9 cellular contexts compared by ENCODE assay signal in the genomic region with DNA sequence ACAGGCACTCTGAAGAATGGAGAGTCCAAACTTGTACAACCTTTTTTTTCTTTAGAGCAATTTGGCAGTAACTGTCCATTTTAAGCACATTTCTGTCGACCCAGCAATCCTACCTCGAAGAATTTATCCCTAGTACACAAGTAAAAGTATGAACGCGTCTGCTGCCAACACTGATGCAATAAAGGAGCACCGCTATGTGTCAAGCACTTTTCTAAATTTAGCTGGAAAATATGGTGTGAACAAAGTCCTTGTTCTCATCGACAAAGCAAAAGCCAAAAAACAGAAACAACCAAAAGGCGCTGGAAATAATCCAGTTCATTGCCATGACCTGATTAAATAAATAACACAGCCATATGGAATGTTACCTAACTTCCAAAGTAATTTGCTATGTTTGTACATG. TPM values are rescaled to one million over a fixed set of nuclear protein-coding genes. Genes with fewer than 3 reads are reported as not detected.
DNase-seq lines count a peak whose midpoint lies in the region; ATAC-seq and TF ChIP-seq lines count a peak whose summit lies in the region.
"Had no signal": no experiment of that assay in that cellular context is flagged by ENCODE, and none has a peak within 500 bp of the region (broad histone marks: within the 10 kb centered on the region; RNA-seq: fewer than 3 reads in every experiment).

No MANE protein-coding gene starts in this region.

- H3K36me3 ChIP-seq in A673 (ENCODE audit: insufficient read depth, low read length, poor library complexity, severe bottlenecking) (peaks cover 26% of the 10 kb centered on the region), IMR-90 (ENCODE audit: control insufficient read depth, insufficient read depth, low read length) (peaks cover 6% of the 10 kb centered on the region), mesodermal cell (ENCODE audit: control insufficient read depth, insufficient read depth, low read length) (peaks cover 47% of the 10 kb centered on the region)

- no peak for ATAC-seq in IMR-90 (ENCODE audit: low read depth)

- H3K27me3 Mint-ChIP-seq in MCF 10A (ENCODE audit: insufficient read depth, unreplicated experiment) = no peaks in the 10 kb centered on the region

- H3K56ac ChIP-seq in IMR-90 (ENCODE audit: extremely low read depth, insufficient read depth, low read length) = no peak overlapping the region

- H3K4me1 Mint-ChIP-seq in MCF 10A (ENCODE audit: insufficient read depth, unreplicated experiment) = peaks cover 15% of the 10 kb centered on the region

- no peaks in the 10 kb centered on the region for H3K9me3 Mint-ChIP-seq in MCF 10A (ENCODE audit: unreplicated experiment)

- no peak overlapping the region for H3K4ac ChIP-seq in IMR-90 (ENCODE audit: low read depth, low read length)

- no peak overlapping the region for H3K14ac ChIP-seq in IMR-90 (replicated peaks; ENCODE audit: low read depth, low read length)

- BruUV-seq in A673 (replicated peaks; lab: Mats Ljungman, UMichigan) (no TSS peak), IMR-90 (replicated peaks; lab: Mats Ljungman, UMichigan) (no TSS peak), MCF 10A (replicated peaks; lab: Mats Ljungman, UMichigan) (no TSS peak)

- no peak overlapping the region for H4K8ac ChIP-seq in IMR-90 (ENCODE audit: low read depth in 2 of 2, low read length in 2 of 2)

- no peak overlapping the region for H4K5ac ChIP-seq in IMR-90 (ENCODE audit: low read depth, low read length)

- no peak overlapping the region; the same call in 1 of the 2 replicates for H2AK5ac ChIP-seq in IMR-90 (ENCODE audit: low read depth, low read length)

- H3K9ac ChIP-seq in IMR-90 (ENCODE audit: low read depth, low read length) = peak overlapping the region; percentile 97; the same call in 1 of the 2 replicates

- H3K27ac ChIP-seq in A673 (ENCODE audit: low read depth, low read length, poor library complexity, severe bottlenecking) (peak overlapping the region; percentile 100), IMR-90 (ENCODE audit: insufficient read depth, low read length) (no peak overlapping the region), mesodermal cell (ENCODE audit: low read depth, low read length, severe bottlenecking) (peak overlapping the region; percentile 37)

- dilution Hi-C loops in IMR-90 (cut with HindIII; ENCODE audit: low sequenced_read_pairs, unreplicated experiment) = no loop called here

- H3K4me2 ChIP-seq in IMR-90 (ENCODE audit: low read depth, low read length) = peak overlapping the region; percentile 96

- TF ChIP-seq RAD21 in IMR-90 (IDR thresholded peaks at IDR 0.05; ENCODE audit: low read length) = no peak

- H2AK9ac ChIP-seq in IMR-90 (replicated peaks; ENCODE audit: low read depth, low read length, poor library complexity) = no peak overlapping the region

- peaks cover 13 to 58% of the 10 kb centered on the region in 2 experiments for H3K79me1 ChIP-seq in IMR-90 (ENCODE audit: low read depth in 1 of 2, low read length in 2 of 2)

- peak overlapping the region; percentile 36; the same call in 1 of the 2 replicates for H3K23ac ChIP-seq in IMR-90 (ENCODE audit: low read depth, low read length)

- TF ChIP-seq POLR2A in IMR-90 (IDR thresholded peaks at IDR 0.05; ENCODE audit: low read depth, low read length) = no peak

- intact Hi-C loops in A673 (cut with micrococcal nuclease; ENCODE audit: unreplicated experiment) = no loop called here
- intact Hi-C loops in IMR-90 (cut with micrococcal nuclease) = loop anchor here (2.0 kb wide), 1 partner anchor 138 kb away; no protein-coding TSS in a partner anchor
- intact Hi-C loops in MCF 10A (cut with micrococcal nuclease) = loop anchor here (1.0 kb wide), 1 partner anchor 139 kb away; no protein-coding TSS in a partner anchor

- no CpG with 5 or more reads among the region's 7 CpGs for WGBS in IMR-90 (ENCODE audit: extremely low coverage in 2 of 2, insufficient read length in 1 of 2), 2 experiments
- WGBS in mesodermal cell (ENCODE audit: insufficient coverage in 2 of 2), 2 experiments = 26 to 48% methylated on average over 3 of the region's 7 CpGs

- H2BK5ac ChIP-seq in IMR-90 (ENCODE audit: low read depth, low read length, poor library complexity, severe bottlenecking) = no peak overlapping the region

- DNase-seq in A673 (ENCODE audit: low spot score) = no peak
- no peak for DNase-seq in IMR-90
- peak; percentile 31 for DNase-seq in MCF 10A (ENCODE audit: unreplicated experiment)
- no peak for DNase-seq in NCI-H82 treated with DMSO at 0.1 percent for 48 hours (lab: John Stamatoyannopoulos, UW; ENCODE audit: unreplicated experiment)
- no peak for DNase-seq in HK-2 (ENCODE audit: unreplicated experiment)
- DNase-seq in hypothalamus (lab: John Stamatoyannopoulos, UW) = no peak
- no peak for DNase-seq in NCI-H2171 (lab: John Stamatoyannopoulos, UW)
- DNase-seq: activated gamma-delta T cell had no signal

- H4K20me1 ChIP-seq in IMR-90 (ENCODE audit: insufficient read depth, low read length) = peaks cover 29% of the 10 kb centered on the region

- POLR2A ChIA-PET in A673 (lab: Charles Lee; ENCODE audit: low non-redundant PET) = no interaction called here
- POLR2A ChIA-PET in IMR-90 (lab: Charles Lee; ENCODE audit: unreplicated experiment) = no interaction called here
- POLR2A ChIA-PET in MCF 10A (lab: Yijun Ruan, JAX) = interaction anchor here (0.6 to 4.4 kb wide), 27 partner anchors 9 to 618 kb away, joined by 3 to 136 read pairs (median 15); partner anchors contain the start of genes ADNP, BCAS4 and PTPN1

- H3K4me3 ChIP-seq in A673 (ENCODE audit: low read depth, low read length, poor library complexity, severe bottlenecking) = peak overlapping the region; percentile 95
- peak overlapping the region; percentile 91 for H3K4me3 ChIP-seq in IMR-90 (ENCODE audit: insufficient read depth, low read depth, low read length)
- peak overlapping the region; percentile 99 for H3K4me3 ChIP-seq in mesodermal cell (ENCODE audit: extremely low read depth, insufficient read depth, low read length, poor library complexity, severe bottlenecking)

- H3K9me3 ChIP-seq in A673 (ENCODE audit: low read depth, low read length, poor library complexity, severe bottlenecking) (no peaks in the 10 kb centered on the region), IMR-90 (ENCODE audit: control insufficient read depth, insufficient read depth, low read length) (no peaks in the 10 kb centered on the region), mesodermal cell (ENCODE audit: control insufficient read depth, low read length) (no peaks in the 10 kb centered on the region)

- in situ Hi-C loops in IMR-90 (cut with MboI; ENCODE audit: low sequenced_read_pairs) = no loop called here

- no peak overlapping the region for H3K18ac ChIP-seq in IMR-90 (ENCODE audit: low read depth, low read length)

- no peak overlapping the region for H2BK20ac ChIP-seq in IMR-90 (ENCODE audit: low read depth, low read length)

- H3K4me3 Mint-ChIP-seq in MCF 10A (ENCODE audit: unreplicated experiment) = peak overlapping the region; percentile 91

- H3K27ac Mint-ChIP-seq in MCF 10A (ENCODE audit: low read depth, unreplicated experiment) = peak overlapping the region; percentile 100

- H3K4me1 ChIP-seq in A673 (ENCODE audit: insufficient read depth, low read length, poor library complexity, severe bottlenecking) = peaks cover 24% of the 10 kb centered on the region
- peaks cover 10% of the 10 kb centered on the region for H3K4me1 ChIP-seq in IMR-90 (ENCODE audit: control insufficient read depth, insufficient read depth, low read length)
- H3K4me1 ChIP-seq in mesodermal cell (ENCODE audit: control insufficient read depth, insufficient read depth, low read length, poor library complexity, severe bottlenecking) = peaks cover 9% of the 10 kb centered on the region

- peaks cover 7% of the 10 kb centered on the region; the same call in 1 of the 2 replicates for H3K9me1 ChIP-seq in IMR-90 (ENCODE audit: insufficient read depth, low read length)

- no peak for TF ChIP-seq CTCF in A673 (conservative IDR thresholded peaks at IDR 0.05; ENCODE audit: low read depth, low read length)
- TF ChIP-seq CTCF in IMR-90 (conservative IDR thresholded peaks at IDR 0.05; ENCODE audit: low read depth, low read length) = no peak
- no peak for TF ChIP-seq CTCF in MCF 10A (IDR thresholded peaks at IDR 0.05; ENCODE audit: unreplicated experiment)

- CTCF ChIA-PET in A673 (lab: Charles Lee) (interaction anchor here (1.1 to 1.4 kb wide), 2 partner anchors 26 to 163 kb away, joined by 3 read pairs; partner anchors contain the start of genes ADNP and BCAS4), IMR-90 (lab: Yijun Ruan, JAX) (interaction anchor here (0.6 to 0.7 kb wide), 2 partner anchors 544 to 947 kb away, joined by 3 to 6 read pairs; no protein-coding TSS in a partner anchor), MCF 10A (lab: Yijun Ruan, JAX) (interaction anchor here (0.6 to 2.9 kb wide), 12 partner anchors 15 to 1029 kb away, joined by 3 to 17 read pairs (median 4); partner anchors contain the start of gene BCAS4)

- no peak overlapping the region for H2BK120ac ChIP-seq in IMR-90 (ENCODE audit: low read depth, low read length)

- H4K91ac ChIP-seq in IMR-90 (ENCODE audit: insufficient read depth, low read depth, low read length) = no peak overlapping the region

- no peak overlapping the region for H2AFZ ChIP-seq in IMR-90 (replicated peaks; ENCODE audit: low read length, poor library complexity)

- H3K27me3 ChIP-seq in A673 (replicated peaks; ENCODE audit: insufficient read depth, low read depth, low read length, poor library complexity) (no peaks in the 10 kb centered on the region), IMR-90 (ENCODE audit: control insufficient read depth, insufficient read depth, low read length) (no peaks in the 10 kb centered on the region)

- peaks cover 68% of the 10 kb centered on the region for H3K36me3 Mint-ChIP-seq in MCF 10A (ENCODE audit: insufficient read depth, unreplicated experiment)

- H2BK15ac ChIP-seq in IMR-90 (ENCODE audit: low read depth, low read length) = no peak overlapping the region

RNA-seq across cellular contexts. Expression of gene DPM1, which starts 1.1 kb away (rescaled TPM):
- total RNA-seq in A673 (2021) = 62.5 and 65.5 TPM in 2 replicates
- 89.1 and 127 TPM in 2 replicates for total RNA-seq in IMR-90 (2012; rRNA removed)
- 48.8 and 59.1 TPM in 2 replicates for polyA plus RNA-seq in IMR-90 (2012; rRNA removed)
- polyA plus RNA-seq in IMR-90 (2012; cell fraction: cytosol; rRNA removed) = 34.1 and 40.1 TPM in 2 replicates
- 10.8 and 39.1 TPM in 2 replicates for polyA plus RNA-seq in IMR-90 (2012; cell fraction: nucleus; rRNA removed; ENCODE audit: low replicate concordance)
- total RNA-seq in MCF 10A (2022) = 66.8 and 79.8 TPM in 2 replicates
- 68.8 TPM for polyA plus RNA-seq in mesodermal cell (2013, experiment 1 of 2)
- 75.2 TPM for polyA plus RNA-seq in mesodermal cell (2013, experiment 2 of 2)

RNA-seq across cellular contexts. Expression of gene MOCS3, which starts 1.3 kb away (rescaled TPM):
- total RNA-seq in A673 (2021) = 5.3 and 5.9 TPM in 2 replicates
- total RNA-seq in IMR-90 (2012; rRNA removed) = 9.9 and 11.4 TPM in 2 replicates
- 3.3 and 3.4 TPM in 2 replicates for polyA plus RNA-seq in IMR-90 (2012; rRNA removed)
- polyA plus RNA-seq in IMR-90 (2012; cell fraction: cytosol; rRNA removed) = 2.8 and 4.6 TPM in 2 replicates
- 1.7 and 2.5 TPM in 2 replicates for polyA plus RNA-seq in IMR-90 (2012; cell fraction: nucleus; rRNA removed; ENCODE audit: low replicate concordance)
- total RNA-seq in MCF 10A (2022) = 5.8 and 6.0 TPM in 2 replicates
- 4.0 TPM for polyA plus RNA-seq in mesodermal cell (2013, experiment 1 of 2)
- polyA plus RNA-seq in mesodermal cell (2013, experiment 2 of 2) = 3.6 TPM

RNA-seq across cellular contexts. Expression of gene ADNP, which starts 26.0 kb away (rescaled TPM):
- 104 and 108 TPM in 2 replicates for total RNA-seq in A673 (2021)
- 23.1 and 23.3 TPM in 2 replicates for total RNA-seq in IMR-90 (2012; rRNA removed)
- polyA plus RNA-seq in IMR-90 (2012; rRNA removed) = 17.5 and 24.8 TPM in 2 replicates
- 5.1 and 7.4 TPM in 2 replicates for polyA plus RNA-seq in IMR-90 (2012; cell fraction: cytosol; rRNA removed)
- polyA plus RNA-seq in IMR-90 (2012; cell fraction: nucleus; rRNA removed; ENCODE audit: low replicate concordance) = 10.9 and 65.8 TPM in 2 replicates
- total RNA-seq in MCF 10A (2022) = 62.4 and 77.5 TPM in 2 replicates
- polyA plus RNA-seq in mesodermal cell (2013, experiment 1 of 2) = 67.4 TPM
- polyA plus RNA-seq in mesodermal cell (2013, experiment 2 of 2) = 74.6 TPM
